Comparison of ENCODE assay signal across 1 cellular context in genomic region chr1:162000053-162000420, GRCh38.
TF ChIP-seq lines count a peak whose summit lies in the region.

No MANE protein-coding gene starts in this region.

TF ChIP-seq in H1, 55 proteins besides CTCF, POLR2A, EP300 and RAD21:
- TF ChIP-seq GTF2F1 (IDR thresholded peaks at IDR 0.05; ENCODE audit: borderline replicate concordance, low read depth, low read length) (no peak), EZH2 (IDR thresholded peaks at IDR 0.05; ENCODE audit: low read depth, low read length, severe bottlenecking) (no peak), CHD1 (IDR thresholded peaks at IDR 0.05; ENCODE audit: low read depth, low read length) (no peak), TAF7 (optimal IDR thresholded peaks at IDR 0.05; ENCODE audit: borderline replicate concordance, low read depth, low read length) (no peak), NRF1 (IDR thresholded peaks at IDR 0.05; ENCODE audit: low read depth, low read length) (no peak), CTBP2 (IDR thresholded peaks at IDR 0.05; ENCODE audit: borderline replicate concordance, insufficient read depth, insufficient read length, low read length) (no peak), FOSL1 (IDR thresholded peaks at IDR 0.05; ENCODE audit: insufficient read depth, low read depth, low read length) (no peak), HDAC6 (IDR thresholded peaks at IDR 0.05; ENCODE audit: low read depth, low read length) (no peak), ATF2 (IDR thresholded peaks at IDR 0.05; ENCODE audit: low read length) (no peak), ZNF274 (IDR thresholded peaks at IDR 0.05; ENCODE audit: borderline replicate concordance, extremely low read depth, low read length) (no peak), CEBPB (IDR thresholded peaks at IDR 0.05; ENCODE audit: low read depth, low read length) (no peak), GABPA (IDR thresholded peaks at IDR 0.05; ENCODE audit: borderline replicate concordance, insufficient read depth, low read length) (no peak), SP1 (IDR thresholded peaks at IDR 0.05; ENCODE audit: low read depth, low read length) (no peak), TBP (IDR thresholded peaks at IDR 0.05; ENCODE audit: low read depth, low read length) (no peak), SP2 (IDR thresholded peaks at IDR 0.05; ENCODE audit: low read length) (no peak), KDM1A (IDR thresholded peaks at IDR 0.05; ENCODE audit: borderline replicate concordance, low read length) (no peak), JUN (IDR thresholded peaks at IDR 0.05; ENCODE audit: low read depth, low read length) (no peak), POLR2AphosphoS5 (IDR thresholded peaks at IDR 0.05; ENCODE audit: low read depth, low read length) (no peak), BRCA1 (IDR thresholded peaks at IDR 0.05; ENCODE audit: low read depth, low read length) (no peak), JUND (IDR thresholded peaks at IDR 0.05; ENCODE audit: low read length) (no peak)
